9 cellular contexts compared by ENCODE assay signal in the genomic region with DNA sequence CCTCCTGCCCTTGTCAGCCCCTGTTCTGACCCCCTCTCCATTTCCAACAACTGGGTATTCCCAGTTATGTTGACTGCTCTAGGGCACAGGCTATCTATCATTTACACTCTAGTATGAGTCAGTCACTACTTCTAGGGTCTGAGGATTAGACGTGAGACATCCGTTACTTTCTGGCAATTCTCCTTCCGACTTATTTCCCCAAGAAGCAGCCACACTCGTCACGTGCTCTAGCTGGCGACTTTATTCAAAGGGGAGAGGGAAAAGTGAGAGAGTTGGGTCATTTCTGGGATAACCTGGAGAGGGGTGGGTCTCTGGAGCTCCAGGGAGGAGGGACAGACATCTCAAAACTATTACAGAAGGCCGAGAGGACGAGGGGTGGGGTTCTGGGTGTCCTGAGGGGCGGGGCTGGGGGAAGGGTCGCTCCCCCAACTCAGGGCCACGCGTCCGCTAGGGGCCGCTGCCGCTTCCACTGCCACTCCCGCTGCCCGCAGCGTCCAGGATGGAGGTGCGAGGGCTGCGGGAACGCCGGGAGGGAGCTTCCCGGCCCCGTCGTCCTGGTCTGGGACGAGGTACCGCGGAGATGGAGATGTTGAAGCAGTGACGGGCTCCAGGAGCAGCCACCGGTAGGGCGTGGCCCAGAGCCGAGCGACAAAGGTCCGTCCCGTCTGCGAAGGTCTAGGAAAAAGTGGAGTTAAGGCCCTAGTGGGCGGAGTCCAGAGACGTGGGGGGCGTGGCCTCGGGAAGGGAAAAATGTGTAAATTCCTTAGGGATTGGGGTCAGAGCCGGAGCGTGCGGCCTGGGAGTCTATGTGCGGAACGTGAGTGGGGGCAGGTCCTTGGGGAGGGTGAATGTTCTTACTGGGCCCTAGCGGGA. TPM values are rescaled to one million over a fixed set of nuclear protein-coding genes. Genes with fewer than 3 reads are reported as not detected.
DNase-seq lines count a peak whose midpoint lies in the region; ATAC-seq and TF ChIP-seq lines count a peak whose summit lies in the region.
"Had no signal": no experiment of that assay in that cellular context is flagged by ENCODE, and none has a peak within 500 bp of the region (broad histone marks: within the 10 kb centered on the region; RNA-seq: fewer than 3 reads in every experiment).

No MANE protein-coding gene starts in this region.

- H3K27me3 ChIP-seq in transverse colon, result peaks cover 68% of the 10 kb centered on the region

- TF ChIP-seq CTCF in fibroblast of villous mesenchyme (IDR thresholded peaks at IDR 0.05; ENCODE audit: insufficient read depth, low read depth, low read length) (peak; percentile 52), transverse colon (IDR thresholded peaks at IDR 0.05) (peak in 3 of 5 experiments; percentile 19 to 36 (median 36))

- TF ChIP-seq EP300 in transverse colon (IDR thresholded peaks at IDR 0.05; ENCODE audit: low read depth), result no peak

- in situ Hi-C loops in transverse colon (cut with MboI; ENCODE audit: low pct_ligation_motif_present in 1 of 4, low pct_unique_long_range_greater_than_20kb in 1 of 4, low sequenced_read_pairs in 3 of 4), result no loop called here

- peak in 1 of 2 donors; percentile 67 for DNase-seq in activated naive CD4-positive, alpha-beta T cell treated with anti-CD3 and anti-CD28 coated beads, Interleukin-2, amount 50 U/mL, for 72 hours (ENCODE audit: low spot score in 2 of 2)
- no peak for DNase-seq in activated naive CD4-positive, alpha-beta T cell treated with Interleukin-2 at 50 U/mL for 16 hours
- DNase-seq in RPMI8226, result peak; percentile 47
- peak; percentile 33 for DNase-seq in fibroblast of villous mesenchyme (ENCODE audit: low read depth)
- DNase-seq in transverse colon, result no peak
- no peak for DNase-seq in putamen (ENCODE audit: low spot score)
- no peak for DNase-seq in NCI-H2196 (lab: John Stamatoyannopoulos, UW; ENCODE audit: unreplicated experiment)
- no peak for DNase-seq in NCI-H2081 treated with DMSO at 0.1 percent for 48 hours (lab: John Stamatoyannopoulos, UW)

- peaks cover 0 to 17% (median 6%) of the 10 kb centered on the region in 4 donors for H3K4me1 ChIP-seq in transverse colon

- intact Hi-C loops in transverse colon (cut with DNase I; ENCODE audit: low total_unique reads), result no loop called here

- H3K9me3 Mint-ChIP-seq in activated naive CD4-positive, alpha-beta T cell treated with anti-CD3 and anti-CD28 coated beads, Interleukin-2, amount 50 U/mL, for 72 hours, result peaks cover 4 to 7% of the 10 kb centered on the region in 2 donors

- ATAC-seq in activated naive CD4-positive, alpha-beta T cell treated with anti-CD3 and anti-CD28 coated beads, Interleukin-2, amount 50 U/mL, for 72 hours, result peak; percentile 67

- H3K36me3 Mint-ChIP-seq in activated naive CD4-positive, alpha-beta T cell treated with anti-CD3 and anti-CD28 coated beads, Interleukin-2, amount 50 U/mL, for 72 hours, result peaks cover 6 to 11% of the 10 kb centered on the region in 2 donors

- no peak overlapping the region for H3K27ac ChIP-seq in transverse colon

- no peaks in the 10 kb centered on the region for H3K9me3 ChIP-seq in transverse colon

- H3K27ac Mint-ChIP-seq in activated naive CD4-positive, alpha-beta T cell treated with anti-CD3 and anti-CD28 coated beads, Interleukin-2, amount 50 U/mL, for 72 hours, result no peak overlapping the region

- H3K36me3 ChIP-seq in transverse colon, result no peaks in the 10 kb centered on the region

- TF ChIP-seq POLR2A in transverse colon (IDR thresholded peaks at IDR 0.05), result no peak

- WGBS in transverse colon (ENCODE audit: low coverage in 1 of 2), 2 donors, result 4 to 8% methylated on average over 9 to 46 of the region's 46 CpGs

- H3K4me3 ChIP-seq in fibroblast of villous mesenchyme (ENCODE audit: low read depth, low read length), result peak overlapping the region; percentile 18
- H3K4me3 ChIP-seq in transverse colon, result no peak overlapping the region

RNA-seq across cellular contexts. Expression of a gene that starts 8.9 kb away (rescaled TPM):
- total RNA-seq in activated naive CD4-positive, alpha-beta T cell treated with anti-CD3 and anti-CD28 coated beads, Interleukin-2, amount 50 U/mL, for 72 hours, result not detected
- total RNA-seq in fibroblast of villous mesenchyme (not detected in 2 replicates), transverse colon (not detected)
- total RNA-seq: NCI-H460 had no signal

RNA-seq across cellular contexts. Expression of a gene that starts 12.8 kb away (rescaled TPM):
- 1 to 10 TPM in 1 of 2 donors, under 1 TPM in 1; 0.77 to 4.6 TPM for total RNA-seq in activated naive CD4-positive, alpha-beta T cell treated with anti-CD3 and anti-CD28 coated beads, Interleukin-2, amount 50 U/mL, for 72 hours
- total RNA-seq in fibroblast of villous mesenchyme (under 0.01 TPM in 2 replicates), transverse colon (1 to 10 TPM in 1 of 4 donors, under 1 TPM in 2, not detected in 1; 0.64 to 2.4 (median 0.82) TPM)

RNA-seq across cellular contexts. Expression of a gene that starts 19.1 kb away (rescaled TPM):
- 10 to 100 TPM; 37.0 to 41.4 TPM for total RNA-seq in activated naive CD4-positive, alpha-beta T cell treated with anti-CD3 and anti-CD28 coated beads, Interleukin-2, amount 50 U/mL, for 72 hours
- 20.0 and 22.9 TPM in 2 replicates for total RNA-seq in fibroblast of villous mesenchyme
- 10 to 100 TPM in 1 of 4 donors, 1 to 10 TPM in 2, not detected in 1; 2.7 to 17.5 (median 4.0) TPM for total RNA-seq in transverse colon

RNA-seq across cellular contexts. Expression of a gene that starts 23.6 kb away (rescaled TPM):
- total RNA-seq in activated naive CD4-positive, alpha-beta T cell treated with anti-CD3 and anti-CD28 coated beads, Interleukin-2, amount 50 U/mL, for 72 hours, result 10 to 100 TPM; 39.4 to 42.7 TPM
- total RNA-seq in fibroblast of villous mesenchyme (not detected in 2 replicates), transverse colon (1 to 10 TPM in 1 of 4 donors, not detected in 3; 1.6 TPM)
- total RNA-seq: NCI-H460 had no signal

RNA-seq across cellular contexts. Expression of a gene that starts 23.9 kb away (rescaled TPM):
- 100 to 1,000 TPM; 317 to 357 TPM for total RNA-seq in activated naive CD4-positive, alpha-beta T cell treated with anti-CD3 and anti-CD28 coated beads, Interleukin-2, amount 50 U/mL, for 72 hours
- total RNA-seq in fibroblast of villous mesenchyme (222 and 230 TPM in 2 replicates), transverse colon (100 to 1,000 TPM; 172 to 357 (median 198) TPM)

Comparison
In these comparisons a context has a peak if more than half of its experiments do, and no peak if none do; other contexts are left out.
1. DNase-seq: peak in RPMI8226 (single experiment) and fibroblast of villous mesenchyme (single experiment); none in activated naive CD4-positive, alpha-beta T cell treated with Interleukin-2 at 50 U/mL for 16 hours (single experiment), transverse colon (single experiment), putamen (single experiment), NCI-H2196 (single experiment) and NCI-H2081 treated with DMSO at 0.1 percent for 48 hours (single experiment).